Comparison of ENCODE assay signal across 33 cellular contexts in genomic region chrX:94814216-94814615, GRCh38.
"Had no signal": no experiment of that assay in that cellular context is flagged by ENCODE, and none has a peak within 500 bp of the region (broad histone marks: within the 10 kb centered on the region; RNA-seq: fewer than 3 reads in every experiment).

No MANE protein-coding gene starts in this region.

- ATAC-seq: activated CD4-positive, alpha-beta T cell treated with anti-CD3 and anti-CD28 coated beads for 36 hours; activated CD4-positive, CD25-positive, alpha-beta regulatory T cell treated with anti-CD3 and anti-CD28 coated beads, Interleukin-2, amount 50 U/mL, for 24 hours; activated CD8-positive, alpha-beta memory T cell treated with anti-CD3 and anti-CD28 coated beads, Interleukin-2, amount 10 ng/mL, durations not matched to agents 7 days and 5 days; activated CD8-positive, alpha-beta T cell treated with anti-CD3 and anti-CD28 coated beads, Interleukin-2, amount 10 ng/mL, durations not matched to agents 7 days and 5 days; activated naive CD4-positive, alpha-beta T cell treated with anti-CD3 and anti-CD28 coated beads, Interleukin-2, amount 50 U/mL, for 72 hours; body of pancreas had no signal

- H3K36me3 Mint-ChIP-seq: activated CD8-positive, alpha-beta memory T cell treated with anti-CD3 and anti-CD28 coated beads, Interleukin-2, amount 10 ng/mL, durations not matched to agents 7 days and 5 days; activated naive CD4-positive, alpha-beta T cell treated with anti-CD3 and anti-CD28 coated beads, Interleukin-2, amount 50 U/mL, for 72 hours; activated naive CD8-positive, alpha-beta T cell treated with anti-CD3 and anti-CD28 coated beads for 36 hours had no signal

- H3K27ac Mint-ChIP-seq: activated CD4-positive, alpha-beta memory T cell treated with anti-CD3 and anti-CD28 coated beads, Interleukin-2, amount 10 ng/mL, durations not matched to agents 7 days and 5 days; activated CD4-positive, alpha-beta T cell treated with anti-CD3 and anti-CD28 coated beads for 36 hours; activated CD4-positive, alpha-beta T cell treated with anti-CD3 and anti-CD28 coated beads, Interleukin-2, amount 10 ng/mL, durations not matched to agents 7 days and 5 days; activated CD8-positive, alpha-beta memory T cell treated with anti-CD3 and anti-CD28 coated beads, Interleukin-2, amount 10 ng/mL, durations not matched to agents 7 days and 5 days; activated CD8-positive, alpha-beta T cell treated with anti-CD3 and anti-CD28 coated beads, Interleukin-2, amount 10 ng/mL, durations not matched to agents 7 days and 5 days; activated naive CD4-positive, alpha-beta T cell treated with anti-CD3 and anti-CD28 coated beads for 36 hours; activated naive CD4-positive, alpha-beta T cell treated with anti-CD3 and anti-CD28 coated beads, Interleukin-2, amount 50 U/mL, for 72 hours; activated naive CD8-positive, alpha-beta T cell treated with anti-CD3 and anti-CD28 coated beads for 36 hours; activated T-cell treated with anti-CD3 and anti-CD28 coated beads, Interleukin-2, amount 50 U/mL, for 24 hours; T-helper 1 cell treated with Interleukin-12 subunit alpha and Interleukin-12 subunit beta and Interleukin-4 antibody, amounts not matched to agents 30 μg/mL and 1 μg/mL, for 36 hours; T-helper 2 cell treated with Interferon-gamma antibody and Interleukin-4, amounts not matched to agents 5 μg/mL and 100 μg/mL, for 36 hours had no signal

- H3K9me3 ChIP-seq: adrenal gland, body of pancreas had no signal

- H3K27me3 Mint-ChIP-seq: activated CD4-positive, alpha-beta memory T cell treated with anti-CD3 and anti-CD28 coated beads, Interleukin-2, amount 10 ng/mL, durations not matched to agents 7 days and 5 days; activated CD4-positive, alpha-beta T cell treated with anti-CD3 and anti-CD28 coated beads for 36 hours; activated CD4-positive, alpha-beta T cell treated with anti-CD3 and anti-CD28 coated beads, Interleukin-2, amount 10 ng/mL, durations not matched to agents 7 days and 5 days; activated CD8-positive, alpha-beta memory T cell treated with anti-CD3 and anti-CD28 coated beads, Interleukin-2, amount 10 ng/mL, durations not matched to agents 7 days and 5 days; activated naive CD8-positive, alpha-beta T cell treated with anti-CD3 and anti-CD28 coated beads for 36 hours had no signal

- DNase-seq: activated CD4-positive, alpha-beta memory T cell treated with anti-CD3 and anti-CD28 coated beads, Interleukin-2, amount 10 ng/mL, durations not matched to agents 7 days and 5 days; activated CD4-positive, alpha-beta T cell treated with anti-CD3 and anti-CD28 coated beads for 1 hour; activated CD4-positive, alpha-beta T cell treated with anti-CD3 and anti-CD28 coated beads for 36 hours; activated CD4-positive, alpha-beta T cell treated with anti-CD3 and anti-CD28 coated beads for 48 hours; activated CD4-positive, alpha-beta T cell treated with anti-CD3 and anti-CD28 coated beads, Interleukin-2, amount 10 ng/mL, durations not matched to agents 7 days and 5 days; activated CD4-positive, alpha-beta T cell treated with anti-CD3 and anti-CD28 coated beads, Interleukin-2, amount 50 U/mL, for 48 hours; activated CD4-positive, CD25-positive, alpha-beta regulatory T cell; activated CD8-positive, alpha-beta memory T cell treated with anti-CD3 and anti-CD28 coated beads for 24 hours; activated CD8-positive, alpha-beta memory T cell treated with anti-CD3 and anti-CD28 coated beads, Interleukin-2, amount 10 ng/mL, durations not matched to agents 7 days and 5 days; activated CD8-positive, alpha-beta memory T cell treated with anti-CD3 and anti-CD28 coated beads, Interleukin-2, amount 50 U/mL, for 48 hours; activated CD8-positive, alpha-beta T cell treated with anti-CD3 and anti-CD28 coated beads, Interleukin-2, amount 10 ng/mL, durations not matched to agents 7 days and 5 days; activated effector memory CD4-positive, alpha-beta T cell treated with anti-CD3 and anti-CD28 coated beads, Interleukin-2, amount 50 U/mL, for 16 hours; activated gamma-delta T cell treated with Interleukin-2 at 50 U/mL for 16 hours; activated naive CD4-positive, alpha-beta T cell; activated naive CD4-positive, alpha-beta T cell treated with anti-CD3 and anti-CD28 coated beads for 36 hours; activated naive CD4-positive, alpha-beta T cell treated with anti-CD3 and anti-CD28 coated beads, Interleukin-2, amount 50 U/mL, for 16 hours; activated naive CD8-positive, alpha-beta T cell treated with anti-CD3 and anti-CD28 coated beads for 36 hours; activated T-cell treated with anti-CD3 and anti-CD28 coated beads, Interleukin-2, amount 50 U/mL, for 24 hours; activated T-cell treated with anti-CD3 and anti-CD28 coated beads, Interleukin-2, amount 50 U/mL, for 48 hours; adrenal gland; amniotic stem cell; body of pancreas; brain microvascular endothelial cell; central memory CD4-positive, alpha-beta T cell; T-helper 1 cell; T-helper 2 cell; T-helper 9 cell had no signal

- H3K4me1 ChIP-seq: adrenal gland, body of pancreas, breast epithelium had no signal

- H3K36me3 ChIP-seq: adrenal gland, brain microvascular endothelial cell, breast epithelium had no signal

- H3K9me3 Mint-ChIP-seq: activated CD4-positive, alpha-beta memory T cell treated with anti-CD3 and anti-CD28 coated beads, Interleukin-2, amount 10 ng/mL, durations not matched to agents 7 days and 5 days; T-helper 1 cell treated with Interleukin-12 subunit alpha and Interleukin-12 subunit beta and Interleukin-4 antibody, amounts not matched to agents 30 μg/mL and 1 μg/mL, for 36 hours had no signal

- H3K4me3 Mint-ChIP-seq: activated CD4-positive, alpha-beta memory T cell treated with anti-CD3 and anti-CD28 coated beads, Interleukin-2, amount 10 ng/mL, durations not matched to agents 7 days and 5 days; activated CD4-positive, alpha-beta T cell treated with anti-CD3 and anti-CD28 coated beads for 36 hours; activated CD4-positive, alpha-beta T cell treated with anti-CD3 and anti-CD28 coated beads, Interleukin-2, amount 10 ng/mL, durations not matched to agents 7 days and 5 days; activated CD8-positive, alpha-beta memory T cell treated with anti-CD3 and anti-CD28 coated beads, Interleukin-2, amount 10 ng/mL, durations not matched to agents 7 days and 5 days; activated CD8-positive, alpha-beta T cell treated with anti-CD3 and anti-CD28 coated beads, Interleukin-2, amount 10 ng/mL, durations not matched to agents 7 days and 5 days; activated naive CD4-positive, alpha-beta T cell treated with anti-CD3 and anti-CD28 coated beads for 36 hours; activated naive CD8-positive, alpha-beta T cell treated with anti-CD3 and anti-CD28 coated beads for 36 hours; activated T-cell treated with anti-CD3 and anti-CD28 coated beads, Interleukin-2, amount 50 U/mL, for 24 hours; T-helper 1 cell treated with Interleukin-12 subunit alpha and Interleukin-12 subunit beta and Interleukin-4 antibody, amounts not matched to agents 30 μg/mL and 1 μg/mL, for 36 hours; T-helper 2 cell treated with Interferon-gamma antibody and Interleukin-4, amounts not matched to agents 5 μg/mL and 100 μg/mL, for 36 hours had no signal

- H3K27me3 ChIP-seq: body of pancreas, brain microvascular endothelial cell had no signal

- H3K4me3 ChIP-seq: adrenal gland, body of pancreas, breast epithelium had no signal

- H3K27ac ChIP-seq: adrenal gland, body of pancreas, brain microvascular endothelial cell, breast epithelium, VCaP had no signal

- H3K4me1 Mint-ChIP-seq: activated CD4-positive, alpha-beta memory T cell treated with anti-CD3 and anti-CD28 coated beads, Interleukin-2, amount 10 ng/mL, durations not matched to agents 7 days and 5 days; activated CD4-positive, alpha-beta T cell treated with anti-CD3 and anti-CD28 coated beads for 36 hours; activated CD4-positive, alpha-beta T cell treated with anti-CD3 and anti-CD28 coated beads, Interleukin-2, amount 10 ng/mL, durations not matched to agents 7 days and 5 days; activated CD8-positive, alpha-beta memory T cell treated with anti-CD3 and anti-CD28 coated beads, Interleukin-2, amount 10 ng/mL, durations not matched to agents 7 days and 5 days; activated naive CD8-positive, alpha-beta T cell treated with anti-CD3 and anti-CD28 coated beads for 36 hours had no signal
